In the genomic region with DNA sequence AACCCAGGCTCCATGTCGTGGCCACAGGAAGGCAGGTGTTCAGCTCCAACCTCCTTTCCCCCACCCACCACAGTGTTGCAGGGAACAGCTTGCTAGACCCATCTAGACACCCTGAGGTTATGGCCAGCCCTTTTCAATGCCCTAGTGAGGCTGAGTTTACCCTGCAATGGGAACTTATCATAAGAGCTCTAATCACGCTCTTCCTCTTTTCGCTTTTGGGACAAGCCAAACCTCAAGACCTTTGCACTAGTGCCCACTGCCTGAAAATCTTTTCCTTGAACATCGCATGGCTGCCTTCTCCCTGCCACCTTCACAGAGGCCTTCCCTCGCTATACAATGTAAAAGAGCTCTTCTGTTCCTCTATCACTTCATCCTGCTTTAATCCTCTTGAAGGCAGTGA, we compare ENCODE assay signal across 1 cellular context.
TF ChIP-seq lines count a peak whose summit lies in the region.

No MANE protein-coding gene starts in this region.

TF ChIP-seq in GM12878, 131 proteins besides CTCF, POLR2A, EP300 and RAD21:
- TF ChIP-seq SPI1 (IDR thresholded peaks at IDR 0.05; ENCODE audit: borderline replicate concordance, insufficient read depth, low read depth, low read length): peak; percentile 37; the same call in 1 of the 2 replicates
- no peak for TF ChIP-seq WRNIP1 (IDR thresholded peaks at IDR 0.05; ENCODE audit: borderline replicate concordance, low read depth, low read length)
